Comparison of ENCODE assay signal across 19 cellular contexts in genomic region chr9:126173401-126173800, GRCh38.
"Had no signal": no experiment of that assay in that cellular context is flagged by ENCODE, and none has a peak within 500 bp of the region (broad histone marks: within the 10 kb centered on the region; RNA-seq: fewer than 3 reads in every experiment).

No MANE protein-coding gene starts in this region.

- H3K4me3 ChIP-seq: colonic mucosa, heart left ventricle, ovary, thoracic aorta, transverse colon had no signal

- H3K9me3 ChIP-seq: colonic mucosa, ovary, transverse colon had no signal

- H3K36me3 ChIP-seq: colonic mucosa, heart left ventricle, ovary, thoracic aorta, transverse colon had no signal

- H3K4me1 Mint-ChIP-seq: mesothelial cell of epicardium; nephron; stimulated activated naive B cell treated with anti-CD40 and anti-IgM and Interleukin-4, amounts not matched to agents 10 μg/mL and 1 μg/mL and 100 μg/mL, for 72 hours; stimulated activated naive CD8-positive, alpha-beta T cell treated with anti-CD3 and anti-CD28 coated beads, Interleukin-15, amount 100 ng/mL, for 72 hours had no signal

- H3K27ac ChIP-seq: colonic mucosa, heart left ventricle, ovary, thoracic aorta, transverse colon had no signal

- DNase-seq: caudate nucleus; colonic mucosa; dermis blood vessel endothelial cell; heart left ventricle; hippocampal formation; kidney glomerular epithelial cell; ovary; right cardiac atrium; small intestine; stimulated activated CD4-positive, alpha-beta T cell treated with anti-CD3 and anti-CD28 coated beads, Interleukin-2, amount 100 ng/mL, for 48 hours; stimulated activated naive B cell treated with anti-CD40 and anti-IgM and Interleukin-4, amounts not matched to agents 10 μg/mL and 1 μg/mL and 100 μg/mL, for 72 hours; stimulated activated naive CD8-positive, alpha-beta T cell treated with anti-CD3 and anti-CD28 coated beads, Interleukin-15, amount 100 ng/mL, for 72 hours; substantia nigra; transverse colon had no signal

- H3K36me3 Mint-ChIP-seq: mesothelial cell of epicardium; stimulated activated naive B cell treated with anti-CD40 and anti-IgM and Interleukin-4, amounts not matched to agents 10 μg/mL and 1 μg/mL and 100 μg/mL, for 72 hours had no signal

- ATAC-seq: heart left ventricle; left lobe of liver; stimulated activated naive B cell treated with anti-CD40 and anti-IgM and Interleukin-4, amounts not matched to agents 10 μg/mL and 1 μg/mL and 100 μg/mL, for 72 hours; stimulated activated naive CD8-positive, alpha-beta T cell treated with anti-CD3 and anti-CD28 coated beads, Interleukin-15, amount 100 ng/mL, for 72 hours had no signal

- H3K27me3 ChIP-seq: colonic mucosa, ovary had no signal

- H3K27ac Mint-ChIP-seq: mesothelial cell of epicardium; nephron; progenitor cell of endocrine pancreas; stimulated activated naive B cell treated with anti-CD40 and anti-IgM and Interleukin-4, amounts not matched to agents 10 μg/mL and 1 μg/mL and 100 μg/mL, for 72 hours; stimulated activated naive CD8-positive, alpha-beta T cell treated with anti-CD3 and anti-CD28 coated beads, Interleukin-15, amount 100 ng/mL, for 72 hours had no signal

- H3K4me3 Mint-ChIP-seq: mesothelial cell of epicardium; nephron; stimulated activated naive B cell treated with anti-CD40 and anti-IgM and Interleukin-4, amounts not matched to agents 10 μg/mL and 1 μg/mL and 100 μg/mL, for 72 hours; stimulated activated naive CD8-positive, alpha-beta T cell treated with anti-CD3 and anti-CD28 coated beads, Interleukin-15, amount 100 ng/mL, for 72 hours had no signal

- H3K4me1 ChIP-seq: colonic mucosa, heart left ventricle, transverse colon had no signal
